In genomic region chr3:124461838-124462632, GRCh38 we compare ENCODE assay signal across 29 cellular contexts.
"Had no signal": no experiment of that assay in that cellular context is flagged by ENCODE, and none has a peak within 500 bp of the region (broad histone marks: within the 10 kb centered on the region; RNA-seq: fewer than 3 reads in every experiment).

No MANE protein-coding gene starts in this region.

- H3K27ac ChIP-seq: left ventricle myocardium inferior, ovary had no signal

- H3K4me1 ChIP-seq: left ventricle myocardium inferior had no signal

- H3K4me1 Mint-ChIP-seq: activated CD4-positive, alpha-beta T cell treated with anti-CD3 and anti-CD28 coated beads, Interleukin-2, amount 10 ng/mL, durations not matched to agents 24 days and 14 days; activated naive CD8-positive, alpha-beta T cell treated with anti-CD3 and anti-CD28 coated beads, Interleukin-2, amount 10 ng/mL, durations not matched to agents 7 days and 5 days; naive B cell; T-helper 17 cell had no signal

- H3K4me3 Mint-ChIP-seq: activated CD4-positive, alpha-beta memory T cell treated with anti-CD3 and anti-CD28 coated beads for 36 hours; activated CD4-positive, alpha-beta T cell treated with anti-CD3 and anti-CD28 coated beads, Interleukin-2, amount 10 ng/mL, durations not matched to agents 24 days and 14 days; activated naive CD4-positive, alpha-beta T cell treated with anti-CD3 and anti-CD28 coated beads for 36 hours; activated naive CD8-positive, alpha-beta T cell treated with anti-CD3 and anti-CD28 coated beads, Interleukin-2, amount 10 ng/mL, durations not matched to agents 7 days and 5 days; activated T-helper 1 cell treated with anti-CD3 and anti-CD28 coated beads, Interleukin-12 subunit alpha, Interleukin-12 subunit beta, Interleukin-2, Interleukin-4 antibody, amounts not matched to agents 30 ng/mL and 10 ng/mL and 1 ng/mL, durations not matched to agents 14 hours and 24 hours and 36 hours; naive B cell; T-helper 17 cell had no signal

- H3K4me3 ChIP-seq: left ventricle myocardium inferior, ovary had no signal

- H3K9me3 ChIP-seq: left ventricle myocardium inferior, ovary had no signal

- H3K36me3 Mint-ChIP-seq: activated CD4-positive, alpha-beta memory T cell treated with anti-CD3 and anti-CD28 coated beads for 36 hours; activated naive CD8-positive, alpha-beta T cell treated with anti-CD3 and anti-CD28 coated beads, Interleukin-2, amount 10 ng/mL, durations not matched to agents 7 days and 5 days; naive B cell had no signal

- ATAC-seq: T-helper 17 cell had no signal

- FAIRE-seq: astrocyte, endothelial cell of umbilical vein, keratinocyte, urothelium cell line had no signal

- H3K27ac Mint-ChIP-seq: activated CD4-positive, alpha-beta memory T cell treated with anti-CD3 and anti-CD28 coated beads for 36 hours; activated CD4-positive, alpha-beta T cell treated with anti-CD3 and anti-CD28 coated beads, Interleukin-2, amount 10 ng/mL, durations not matched to agents 24 days and 14 days; activated naive CD4-positive, alpha-beta T cell treated with anti-CD3 and anti-CD28 coated beads for 36 hours; activated naive CD8-positive, alpha-beta T cell treated with anti-CD3 and anti-CD28 coated beads, Interleukin-2, amount 10 ng/mL, durations not matched to agents 7 days and 5 days; activated T-helper 1 cell treated with anti-CD3 and anti-CD28 coated beads, Interleukin-12 subunit alpha, Interleukin-12 subunit beta, Interleukin-2, Interleukin-4 antibody, amounts not matched to agents 30 ng/mL and 10 ng/mL and 1 ng/mL, durations not matched to agents 14 hours and 24 hours and 36 hours; naive B cell; progenitor cell of endocrine pancreas; T-helper 17 cell had no signal

- H3K9me3 Mint-ChIP-seq: activated CD4-positive, alpha-beta memory T cell treated with anti-CD3 and anti-CD28 coated beads for 36 hours; activated CD4-positive, alpha-beta T cell treated with anti-CD3 and anti-CD28 coated beads, Interleukin-2, amount 10 ng/mL, durations not matched to agents 24 days and 14 days; activated naive CD4-positive, alpha-beta T cell treated with anti-CD3 and anti-CD28 coated beads for 36 hours; activated naive CD8-positive, alpha-beta T cell treated with anti-CD3 and anti-CD28 coated beads, Interleukin-2, amount 10 ng/mL, durations not matched to agents 7 days and 5 days; activated T-helper 1 cell treated with anti-CD3 and anti-CD28 coated beads, Interleukin-12 subunit alpha, Interleukin-12 subunit beta, Interleukin-2, Interleukin-4 antibody, amounts not matched to agents 30 ng/mL and 10 ng/mL and 1 ng/mL, durations not matched to agents 14 hours and 24 hours and 36 hours; naive B cell had no signal

- H3K36me3 ChIP-seq: ovary had no signal

- DNase-seq: activated CD4-positive, alpha-beta memory T cell treated with anti-CD3 and anti-CD28 coated beads for 36 hours; activated CD4-positive, alpha-beta T cell treated with anti-CD3 and anti-CD28 coated beads, Interleukin-2, amount 10 ng/mL, durations not matched to agents 24 days and 14 days; activated CD4-positive, CD25-positive, alpha-beta regulatory T cell treated with anti-CD3 and anti-CD28 coated beads, Interleukin-2, amount 50 U/mL, for 72 hours; activated CD8-positive, alpha-beta memory T cell treated with anti-CD3 and anti-CD28 coated beads, Interleukin-2, amount 50 U/mL, for 4 hours; activated effector memory CD4-positive, alpha-beta T cell treated with anti-CD3 and anti-CD28 coated beads, Interleukin-2, amount 50 U/mL, for 16 hours; activated naive CD4-positive, alpha-beta T cell treated with anti-CD3 and anti-CD28 coated beads for 36 hours; activated naive CD8-positive, alpha-beta T cell treated with anti-CD3 and anti-CD28 coated beads, Interleukin-2, amount 10 ng/mL, durations not matched to agents 7 days and 5 days; activated T-cell treated with anti-CD3 and anti-CD28 coated beads, Interleukin-2, amount 50 U/mL, for 1 hour; caudate nucleus; foreskin fibroblast; head of caudate nucleus; hippocampal formation; left ventricle myocardium inferior; mammary epithelial cell; naive B cell; ovary; retina; stimulated activated CD4-positive, alpha-beta T cell treated with anti-CD3 and anti-CD28 coated beads, Interleukin-15, amount 100 ng/mL, for 24 hours; stimulated activated CD4-positive, alpha-beta T cell treated with anti-CD3 and anti-CD28 coated beads, Interleukin-2, amount 100 ng/mL, for 24 hours; stimulated activated naive CD4-positive, alpha-beta T cell; T-helper 17 cell; T1000; trophoblast cell had no signal
